ENCODE assay signal across 1 cellular context in the genomic region with DNA sequence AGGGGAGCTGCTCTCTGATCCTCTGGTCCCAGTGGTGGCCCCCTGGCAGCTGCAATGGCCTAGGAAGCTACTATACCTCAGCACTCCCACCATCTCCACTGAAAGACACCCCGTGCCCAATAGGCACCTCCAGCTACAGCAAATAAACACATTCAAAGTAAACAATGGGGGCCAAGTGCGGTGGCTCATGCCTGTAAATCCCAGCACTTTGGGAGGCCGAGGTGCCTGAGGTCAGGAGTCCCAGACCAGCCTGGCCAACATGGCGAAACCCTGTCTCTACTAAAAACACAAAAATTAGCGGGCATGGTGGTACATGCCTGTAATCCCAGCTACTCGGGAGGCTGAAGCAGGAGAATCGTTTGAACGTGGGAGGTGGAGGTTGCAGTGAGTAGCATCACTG.
TF ChIP-seq lines count a peak whose summit lies in the region.
"Not testable (repeated sequence)": the region's sequence is repeated elsewhere in the genome, so short reads cannot be mapped to it uniquely, and the experiment has no call there.

No MANE protein-coding gene starts in this region.

TF ChIP-seq in HepG2, 621 proteins besides CTCF, POLR2A, EP300 and RAD21 (continued from another document and continues in another):
- TF ChIP-seq TEAD3 (CRISPR knock-in tag; optimal IDR thresholded peaks at IDR 0.05; ENCODE audit: borderline replicate concordance) (peak; percentile 38), ZNF83 (CRISPR knock-in tag; IDR thresholded peaks at IDR 0.05; ENCODE audit: borderline replicate concordance) (peak; percentile 31; the same call in 1 of the 2 replicates), ZNF292 (CRISPR knock-in tag; IDR thresholded peaks at IDR 0.05; ENCODE audit: borderline replicate concordance, low read depth) (0 out of 2 replicates have a peak, but pooled peaks have one; percentile 56), AKAP8 (CRISPR knock-in tag; IDR thresholded peaks at IDR 0.05) (0 out of 2 replicates have a peak, but pooled peaks have one; percentile 53), FOXP1 (IDR thresholded peaks at IDR 0.05) (0 out of 2 replicates have a peak, but pooled peaks have one; percentile 35), FOXP1 (CRISPR knock-in tag; IDR thresholded peaks at IDR 0.05) (peak; percentile 93), PITX1 (CRISPR knock-in tag; IDR thresholded peaks at IDR 0.05) (peak; percentile 58; the same call in 1 of the 2 replicates), RARA (CRISPR knock-in tag; IDR thresholded peaks at IDR 0.05) (peak; percentile 74), HDAC1 (CRISPR knock-in tag; IDR thresholded peaks at IDR 0.05) (0 out of 2 replicates have a peak, but pooled peaks have one; percentile 21), SAP130 (CRISPR knock-in tag; IDR thresholded peaks at IDR 0.05; ENCODE audit: low read depth) (peak; percentile 28; the same call in 1 of the 2 replicates), ZNF614 (CRISPR knock-in tag; IDR thresholded peaks at IDR 0.05; ENCODE audit: borderline replicate concordance) (0 out of 2 replicates have a peak, but pooled peaks have one; percentile 28), ZFX (CRISPR knock-in tag; IDR thresholded peaks at IDR 0.05; ENCODE audit: low read depth) (peak; percentile 31; the same call in 1 of the 2 replicates), FOXA1 (CRISPR knock-in tag; IDR thresholded peaks at IDR 0.05) (peak; percentile 74), ZNF644 (CRISPR knock-in tag; IDR thresholded peaks at IDR 0.05; ENCODE audit: low read depth) (peak; percentile 75), RXRB (CRISPR knock-in tag; IDR thresholded peaks at IDR 0.05; ENCODE audit: borderline replicate concordance) (peak; percentile 54; the same call in 1 of the 2 replicates), IRF2 (CRISPR knock-in tag; IDR thresholded peaks at IDR 0.05) (peak; percentile 30; the same call in 1 of the 2 replicates), RCOR2 (CRISPR knock-in tag; IDR thresholded peaks at IDR 0.05) (0 out of 2 replicates have a peak, but pooled peaks have one; percentile 45)
- TF ChIP-seq, protein P1, sequence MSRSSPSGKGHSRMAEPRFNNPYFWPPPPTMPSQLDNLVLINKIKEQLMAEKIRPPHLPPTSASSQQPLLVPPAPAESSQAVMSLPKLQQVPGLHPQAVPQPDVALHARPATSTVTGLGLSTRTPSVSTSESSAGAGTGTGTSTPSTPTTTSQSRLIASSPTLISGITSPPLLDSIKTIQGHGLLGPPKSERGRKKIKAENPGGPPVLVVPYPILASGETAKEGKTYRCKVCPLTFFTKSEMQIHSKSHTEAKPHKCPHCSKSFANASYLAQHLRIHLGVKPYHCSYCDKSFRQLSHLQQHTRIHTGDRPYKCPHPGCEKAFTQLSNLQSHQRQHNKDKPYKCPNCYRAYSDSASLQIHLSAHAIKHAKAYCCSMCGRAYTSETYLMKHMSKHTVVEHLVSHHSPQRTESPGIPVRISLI (CRISPR knock-in tag; IDR thresholded peaks at IDR 0.05; ENCODE audit: borderline replicate concordance) = peak; percentile 41; the same call in 1 of the 2 replicates
- TF ChIP-seq, protein P2, sequence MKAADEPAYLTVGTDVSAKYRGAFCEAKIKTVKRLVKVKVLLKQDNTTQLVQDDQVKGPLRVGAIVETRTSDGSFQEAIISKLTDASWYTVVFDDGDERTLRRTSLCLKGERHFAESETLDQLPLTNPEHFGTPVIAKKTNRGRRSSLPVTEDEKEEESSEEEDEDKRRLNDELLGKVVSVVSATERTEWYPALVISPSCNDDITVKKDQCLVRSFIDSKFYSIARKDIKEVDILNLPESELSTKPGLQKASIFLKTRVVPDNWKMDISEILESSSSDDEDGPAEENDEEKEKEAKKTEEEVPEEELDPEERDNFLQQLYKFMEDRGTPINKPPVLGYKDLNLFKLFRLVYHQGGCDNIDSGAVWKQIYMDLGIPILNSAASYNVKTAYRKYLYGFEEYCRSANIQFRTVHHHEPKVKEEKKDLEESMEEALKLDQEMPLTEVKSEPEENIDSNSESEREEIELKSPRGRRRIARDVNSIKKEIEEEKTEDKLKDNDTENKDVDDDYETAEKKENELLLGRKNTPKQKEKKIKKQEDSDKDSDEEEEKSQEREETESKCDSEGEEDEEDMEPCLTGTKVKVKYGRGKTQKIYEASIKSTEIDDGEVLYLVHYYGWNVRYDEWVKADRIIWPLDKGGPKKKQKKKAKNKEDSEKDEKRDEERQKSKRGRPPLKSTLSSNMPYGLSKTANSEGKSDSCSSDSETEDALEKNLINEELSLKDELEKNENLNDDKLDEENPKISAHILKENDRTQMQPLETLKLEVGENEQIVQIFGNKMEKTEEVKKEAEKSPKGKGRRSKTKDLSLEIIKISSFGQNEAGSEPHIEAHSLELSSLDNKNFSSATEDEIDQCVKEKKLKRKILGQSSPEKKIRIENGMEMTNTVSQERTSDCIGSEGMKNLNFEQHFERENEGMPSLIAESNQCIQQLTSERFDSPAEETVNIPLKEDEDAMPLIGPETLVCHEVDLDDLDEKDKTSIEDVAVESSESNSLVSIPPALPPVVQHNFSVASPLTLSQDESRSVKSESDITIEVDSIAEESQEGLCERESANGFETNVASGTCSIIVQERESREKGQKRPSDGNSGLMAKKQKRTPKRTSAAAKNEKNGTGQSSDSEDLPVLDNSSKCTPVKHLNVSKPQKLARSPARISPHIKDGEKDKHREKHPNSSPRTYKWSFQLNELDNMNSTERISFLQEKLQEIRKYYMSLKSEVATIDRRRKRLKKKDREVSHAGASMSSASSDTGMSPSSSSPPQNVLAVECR (CRISPR knock-in tag; IDR thresholded peaks at IDR 0.05; ENCODE audit: borderline replicate concordance) = peak; percentile 59
- TF ChIP-seq, protein P3, sequence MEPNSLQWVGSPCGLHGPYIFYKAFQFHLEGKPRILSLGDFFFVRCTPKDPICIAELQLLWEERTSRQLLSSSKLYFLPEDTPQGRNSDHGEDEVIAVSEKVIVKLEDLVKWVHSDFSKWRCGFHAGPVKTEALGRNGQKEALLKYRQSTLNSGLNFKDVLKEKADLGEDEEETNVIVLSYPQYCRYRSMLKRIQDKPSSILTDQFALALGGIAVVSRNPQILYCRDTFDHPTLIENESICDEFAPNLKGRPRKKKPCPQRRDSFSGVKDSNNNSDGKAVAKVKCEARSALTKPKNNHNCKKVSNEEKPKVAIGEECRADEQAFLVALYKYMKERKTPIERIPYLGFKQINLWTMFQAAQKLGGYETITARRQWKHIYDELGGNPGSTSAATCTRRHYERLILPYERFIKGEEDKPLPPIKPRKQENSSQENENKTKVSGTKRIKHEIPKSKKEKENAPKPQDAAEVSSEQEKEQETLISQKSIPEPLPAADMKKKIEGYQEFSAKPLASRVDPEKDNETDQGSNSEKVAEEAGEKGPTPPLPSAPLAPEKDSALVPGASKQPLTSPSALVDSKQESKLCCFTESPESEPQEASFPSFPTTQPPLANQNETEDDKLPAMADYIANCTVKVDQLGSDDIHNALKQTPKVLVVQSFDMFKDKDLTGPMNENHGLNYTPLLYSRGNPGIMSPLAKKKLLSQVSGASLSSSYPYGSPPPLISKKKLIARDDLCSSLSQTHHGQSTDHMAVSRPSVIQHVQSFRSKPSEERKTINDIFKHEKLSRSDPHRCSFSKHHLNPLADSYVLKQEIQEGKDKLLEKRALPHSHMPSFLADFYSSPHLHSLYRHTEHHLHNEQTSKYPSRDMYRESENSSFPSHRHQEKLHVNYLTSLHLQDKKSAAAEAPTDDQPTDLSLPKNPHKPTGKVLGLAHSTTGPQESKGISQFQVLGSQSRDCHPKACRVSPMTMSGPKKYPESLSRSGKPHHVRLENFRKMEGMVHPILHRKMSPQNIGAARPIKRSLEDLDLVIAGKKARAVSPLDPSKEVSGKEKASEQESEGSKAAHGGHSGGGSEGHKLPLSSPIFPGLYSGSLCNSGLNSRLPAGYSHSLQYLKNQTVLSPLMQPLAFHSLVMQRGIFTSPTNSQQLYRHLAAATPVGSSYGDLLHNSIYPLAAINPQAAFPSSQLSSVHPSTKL (CRISPR knock-in tag; IDR thresholded peaks at IDR 0.05) = peak; percentile 64; the same call in 1 of the 2 replicates
- TF ChIP-seq, protein P4, sequence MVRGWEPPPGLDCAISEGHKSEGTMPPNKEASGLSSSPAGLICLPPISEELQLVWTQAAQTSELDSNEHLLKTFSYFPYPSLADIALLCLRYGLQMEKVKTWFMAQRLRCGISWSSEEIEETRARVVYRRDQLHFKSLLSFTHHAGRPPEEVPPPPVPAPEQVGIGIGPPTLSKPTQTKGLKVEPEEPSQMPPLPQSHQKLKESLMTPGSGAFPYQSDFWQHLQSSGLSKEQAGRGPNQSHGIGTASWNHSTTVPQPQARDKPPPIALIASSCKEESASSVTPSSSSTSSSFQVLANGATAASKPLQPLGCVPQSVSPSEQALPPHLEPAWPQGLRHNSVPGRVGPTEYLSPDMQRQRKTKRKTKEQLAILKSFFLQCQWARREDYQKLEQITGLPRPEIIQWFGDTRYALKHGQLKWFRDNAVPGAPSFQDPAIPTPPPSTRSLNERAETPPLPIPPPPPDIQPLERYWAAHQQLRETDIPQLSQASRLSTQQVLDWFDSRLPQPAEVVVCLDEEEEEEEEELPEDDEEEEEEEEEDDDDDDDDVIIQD (CRISPR knock-in tag; IDR thresholded peaks at IDR 0.05; ENCODE audit: low read depth) = peak; percentile 52; the same call in 1 of the 2 replicates
- TF ChIP-seq, protein P5, sequence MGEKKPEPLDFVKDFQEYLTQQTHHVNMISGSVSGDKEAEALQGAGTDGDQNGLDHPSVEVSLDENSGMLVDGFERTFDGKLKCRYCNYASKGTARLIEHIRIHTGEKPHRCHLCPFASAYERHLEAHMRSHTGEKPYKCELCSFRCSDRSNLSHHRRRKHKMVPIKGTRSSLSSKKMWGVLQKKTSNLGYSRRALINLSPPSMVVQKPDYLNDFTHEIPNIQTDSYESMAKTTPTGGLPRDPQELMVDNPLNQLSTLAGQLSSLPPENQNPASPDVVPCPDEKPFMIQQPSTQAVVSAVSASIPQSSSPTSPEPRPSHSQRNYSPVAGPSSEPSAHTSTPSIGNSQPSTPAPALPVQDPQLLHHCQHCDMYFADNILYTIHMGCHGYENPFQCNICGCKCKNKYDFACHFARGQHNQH (CRISPR knock-in tag; IDR thresholded peaks at IDR 0.05) = peak; percentile 37; the same call in 1 of the 2 replicates
- TF ChIP-seq, protein P6, sequence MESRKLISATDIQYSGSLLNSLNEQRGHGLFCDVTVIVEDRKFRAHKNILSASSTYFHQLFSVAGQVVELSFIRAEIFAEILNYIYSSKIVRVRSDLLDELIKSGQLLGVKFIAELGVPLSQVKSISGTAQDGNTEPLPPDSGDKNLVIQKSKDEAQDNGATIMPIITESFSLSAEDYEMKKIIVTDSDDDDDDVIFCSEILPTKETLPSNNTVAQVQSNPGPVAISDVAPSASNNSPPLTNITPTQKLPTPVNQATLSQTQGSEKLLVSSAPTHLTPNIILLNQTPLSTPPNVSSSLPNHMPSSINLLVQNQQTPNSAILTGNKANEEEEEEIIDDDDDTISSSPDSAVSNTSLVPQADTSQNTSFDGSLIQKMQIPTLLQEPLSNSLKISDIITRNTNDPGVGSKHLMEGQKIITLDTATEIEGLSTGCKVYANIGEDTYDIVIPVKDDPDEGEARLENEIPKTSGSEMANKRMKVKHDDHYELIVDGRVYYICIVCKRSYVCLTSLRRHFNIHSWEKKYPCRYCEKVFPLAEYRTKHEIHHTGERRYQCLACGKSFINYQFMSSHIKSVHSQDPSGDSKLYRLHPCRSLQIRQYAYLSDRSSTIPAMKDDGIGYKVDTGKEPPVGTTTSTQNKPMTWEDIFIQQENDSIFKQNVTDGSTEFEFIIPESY (CRISPR knock-in tag; IDR thresholded peaks at IDR 0.05) = peak; percentile 61
- TF ChIP-seq, protein P7, sequence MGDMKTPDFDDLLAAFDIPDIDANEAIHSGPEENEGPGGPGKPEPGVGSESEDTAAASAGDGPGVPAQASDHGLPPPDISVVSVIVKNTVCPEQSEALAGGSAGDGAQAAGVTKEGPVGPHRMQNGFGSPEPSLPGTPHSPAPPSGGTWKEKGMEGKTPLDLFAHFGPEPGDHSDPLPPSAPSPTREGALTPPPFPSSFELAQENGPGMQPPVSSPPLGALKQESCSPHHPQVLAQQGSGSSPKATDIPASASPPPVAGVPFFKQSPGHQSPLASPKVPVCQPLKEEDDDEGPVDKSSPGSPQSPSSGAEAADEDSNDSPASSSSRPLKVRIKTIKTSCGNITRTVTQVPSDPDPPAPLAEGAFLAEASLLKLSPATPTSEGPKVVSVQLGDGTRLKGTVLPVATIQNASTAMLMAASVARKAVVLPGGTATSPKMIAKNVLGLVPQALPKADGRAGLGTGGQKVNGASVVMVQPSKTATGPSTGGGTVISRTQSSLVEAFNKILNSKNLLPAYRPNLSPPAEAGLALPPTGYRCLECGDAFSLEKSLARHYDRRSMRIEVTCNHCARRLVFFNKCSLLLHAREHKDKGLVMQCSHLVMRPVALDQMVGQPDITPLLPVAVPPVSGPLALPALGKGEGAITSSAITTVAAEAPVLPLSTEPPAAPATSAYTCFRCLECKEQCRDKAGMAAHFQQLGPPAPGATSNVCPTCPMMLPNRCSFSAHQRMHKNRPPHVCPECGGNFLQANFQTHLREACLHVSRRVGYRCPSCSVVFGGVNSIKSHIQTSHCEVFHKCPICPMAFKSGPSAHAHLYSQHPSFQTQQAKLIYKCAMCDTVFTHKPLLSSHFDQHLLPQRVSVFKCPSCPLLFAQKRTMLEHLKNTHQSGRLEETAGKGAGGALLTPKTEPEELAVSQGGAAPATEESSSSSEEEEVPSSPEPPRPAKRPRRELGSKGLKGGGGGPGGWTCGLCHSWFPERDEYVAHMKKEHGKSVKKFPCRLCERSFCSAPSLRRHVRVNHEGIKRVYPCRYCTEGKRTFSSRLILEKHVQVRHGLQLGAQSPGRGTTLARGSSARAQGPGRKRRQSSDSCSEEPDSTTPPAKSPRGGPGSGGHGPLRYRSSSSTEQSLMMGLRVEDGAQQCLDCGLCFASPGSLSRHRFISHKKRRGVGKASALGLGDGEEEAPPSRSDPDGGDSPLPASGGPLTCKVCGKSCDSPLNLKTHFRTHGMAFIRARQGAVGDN (CRISPR knock-in tag; IDR thresholded peaks at IDR 0.05) = peak; percentile 47
- TF ChIP-seq, protein P8, sequence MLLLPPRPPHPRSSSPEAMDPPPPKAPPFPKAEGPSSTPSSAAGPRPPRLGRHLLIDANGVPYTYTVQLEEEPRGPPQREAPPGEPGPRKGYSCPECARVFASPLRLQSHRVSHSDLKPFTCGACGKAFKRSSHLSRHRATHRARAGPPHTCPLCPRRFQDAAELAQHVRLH (CRISPR knock-in tag; IDR thresholded peaks at IDR 0.05; ENCODE audit: borderline replicate concordance, low read depth) = peak; percentile 46; the same call in 1 of the 2 replicates
- TF ChIP-seq, protein P9, sequence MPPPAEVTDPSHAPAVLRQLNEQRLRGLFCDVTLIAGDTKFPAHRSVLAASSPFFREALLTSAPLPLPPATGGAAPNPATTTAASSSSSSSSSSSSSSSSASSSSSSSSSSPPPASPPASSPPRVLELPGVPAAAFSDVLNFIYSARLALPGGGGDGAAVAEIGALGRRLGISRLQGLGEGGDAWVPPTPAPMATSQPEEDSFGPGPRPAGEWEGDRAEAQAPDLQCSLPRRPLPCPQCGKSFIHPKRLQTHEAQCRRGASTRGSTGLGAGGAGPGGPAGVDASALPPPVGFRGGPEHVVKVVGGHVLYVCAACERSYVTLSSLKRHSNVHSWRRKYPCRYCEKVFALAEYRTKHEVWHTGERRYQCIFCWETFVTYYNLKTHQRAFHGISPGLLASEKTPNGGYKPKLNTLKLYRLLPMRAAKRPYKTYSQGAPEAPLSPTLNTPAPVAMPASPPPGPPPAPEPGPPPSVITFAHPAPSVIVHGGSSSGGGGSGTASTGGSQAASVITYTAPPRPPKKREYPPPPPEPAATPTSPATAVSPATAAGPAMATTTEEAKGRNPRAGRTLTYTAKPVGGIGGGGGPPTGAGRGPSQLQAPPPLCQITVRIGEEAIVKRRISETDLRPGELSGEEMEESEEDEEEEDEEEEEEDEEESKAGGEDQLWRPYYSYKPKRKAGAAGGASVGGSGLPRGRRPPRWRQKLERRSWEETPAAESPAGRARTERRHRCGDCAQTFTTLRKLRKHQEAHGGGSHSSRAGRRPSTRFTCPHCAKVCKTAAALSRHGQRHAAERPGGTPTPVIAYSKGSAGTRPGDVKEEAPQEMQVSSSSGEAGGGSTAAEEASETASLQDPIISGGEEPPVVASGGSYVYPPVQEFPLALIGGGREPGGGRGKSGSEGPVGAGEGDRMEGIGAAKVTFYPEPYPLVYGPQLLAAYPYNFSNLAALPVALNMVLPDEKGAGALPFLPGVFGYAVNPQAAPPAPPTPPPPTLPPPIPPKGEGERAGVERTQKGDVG (CRISPR knock-in tag; IDR thresholded peaks at IDR 0.05; ENCODE audit: borderline replicate concordance) = peak; percentile 63; the same call in 1 of the 2 replicates
- not testable (repeated sequence) for TF ChIP-seq FOXA1 (IDR thresholded peaks at IDR 0.05)
